ENCODE assay signal across 18 cellular contexts in the genomic region with DNA sequence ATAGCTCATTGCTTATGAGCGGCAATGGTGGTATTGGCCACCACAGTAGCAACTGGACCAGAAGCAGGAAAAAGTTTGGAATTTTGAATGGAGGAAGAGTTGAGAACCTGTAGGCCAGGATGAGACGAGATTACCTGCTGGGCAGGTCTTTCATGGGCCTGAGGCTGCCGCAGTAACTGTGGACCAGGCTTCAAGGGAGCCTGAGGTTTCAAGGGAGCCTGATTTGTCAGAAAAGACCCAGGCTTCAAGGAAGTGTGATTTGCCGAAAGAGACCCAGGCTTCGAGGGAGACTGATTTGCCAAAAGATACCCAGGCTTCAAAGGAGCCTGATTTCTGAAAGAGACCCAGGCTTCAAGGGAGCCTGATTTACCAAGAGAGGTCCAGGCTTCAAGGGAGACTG.
DNase-seq lines count a peak whose midpoint lies in the region; TF ChIP-seq lines count a peak whose summit lies in the region.
"Had no signal": no experiment of that assay in that cellular context is flagged by ENCODE, and none has a peak within 500 bp of the region (broad histone marks: within the 10 kb centered on the region; RNA-seq: fewer than 3 reads in every experiment).

No MANE protein-coding gene starts in this region.

- TF ChIP-seq CTCF in nephron progenitor cell (IDR thresholded peaks at IDR 0.05) (no peak), type B pancreatic cell (conservative IDR thresholded peaks at IDR 0.05) (no peak)

- H3K9me3 Mint-ChIP-seq in nephron progenitor cell (no peaks in the 10 kb centered on the region), type B pancreatic cell (no peaks in the 10 kb centered on the region)
- H3K9me3 Mint-ChIP-seq: CD4-positive, alpha-beta memory T cell had no signal

- H3K27ac Mint-ChIP-seq in nephron progenitor cell (no peak overlapping the region), type B pancreatic cell (peak overlapping the region; percentile 33)
- H3K27ac Mint-ChIP-seq: B cell; CD4-positive, alpha-beta memory T cell had no signal

- DNase-seq in nephron progenitor cell (no peak), type B pancreatic cell (ENCODE audit: extremely low spot score, unreplicated experiment) (no peak), GM03348 (ENCODE audit: low spot score) (no peak), NCI-H2081 (lab: John Stamatoyannopoulos, UW) (no peak), NCI-H2196 (lab: John Stamatoyannopoulos, UW; ENCODE audit: unreplicated experiment) (no peak)
- DNase-seq: C1 segment of cervical spinal cord; CD4-positive, alpha-beta memory T cell; COR-L47; DMS153; DND-41; GF-D8; GM23248; H7; HCEC 1CT had no signal

- no peaks in the 10 kb centered on the region for H3K27me3 ChIP-seq in BLaER1

- H3K36me3 ChIP-seq in BLaER1 (no peaks in the 10 kb centered on the region), KOPT-K1 (ENCODE audit: insufficient read depth, low read length) (no peaks in the 10 kb centered on the region)

- no peaks in the 10 kb centered on the region for H3K36me3 Mint-ChIP-seq in nephron progenitor cell (ENCODE audit: low read depth)
- no peaks in the 10 kb centered on the region for H3K36me3 Mint-ChIP-seq in type B pancreatic cell
- H3K36me3 Mint-ChIP-seq: CD4-positive, alpha-beta memory T cell had no signal

- 0 out of 2 replicates have a peak overlapping the region, but pooled peaks have one; percentile 22 for H3K9ac ChIP-seq in BLaER1
- H3K9ac ChIP-seq: GM23248 had no signal

- no peaks in the 10 kb centered on the region for H4K20me1 ChIP-seq in BLaER1

- H3K27me3 Mint-ChIP-seq in nephron progenitor cell (ENCODE audit: low read depth, poor library complexity), result peaks cover 8% of the 10 kb centered on the region
- peaks cover 25% of the 10 kb centered on the region for H3K27me3 Mint-ChIP-seq in type B pancreatic cell
- H3K27me3 Mint-ChIP-seq: B cell had no signal

- no peak overlapping the region for H3K4me2 ChIP-seq in BLaER1

- H3K9me3 ChIP-seq in BLaER1 (no peaks in the 10 kb centered on the region), KOPT-K1 (ENCODE audit: insufficient read depth, low read length, poor library complexity, severe bottlenecking) (peaks cover 7% of the 10 kb centered on the region)

- peak overlapping the region; percentile 43 for H3K4me3 Mint-ChIP-seq in nephron progenitor cell
- H3K4me3 Mint-ChIP-seq in type B pancreatic cell, result peak overlapping the region; percentile 0
- H3K4me3 Mint-ChIP-seq: B cell; CD4-positive, alpha-beta memory T cell had no signal

- H3K27ac ChIP-seq in BLaER1, result no peak overlapping the region; the same call in 1 of the 2 replicates
- H3K27ac ChIP-seq in KOPT-K1 (ENCODE audit: low read depth, low read length, poor library complexity, severe bottlenecking), result peak overlapping the region; percentile 29
- H3K27ac ChIP-seq: 22Rv1, GM23248 had no signal

- H3K4me1 Mint-ChIP-seq in nephron progenitor cell, result peaks cover 86% of the 10 kb centered on the region
- peaks cover 36% of the 10 kb centered on the region for H3K4me1 Mint-ChIP-seq in type B pancreatic cell (ENCODE audit: unreplicated experiment)

- H3K4me1 ChIP-seq in BLaER1, result peaks cover 24% of the 10 kb centered on the region

- no peak overlapping the region for H3K4me3 ChIP-seq in BLaER1
- H3K4me3 ChIP-seq: GM23248 had no signal
